Comparison of ENCODE assay signal across 19 cellular contexts in genomic region chr15:68428431-68428940, GRCh38. TPM values are rescaled to one million over a fixed set of nuclear protein-coding genes. Genes with fewer than 3 reads are reported as not detected.
DNase-seq lines count a peak whose midpoint lies in the region; ATAC-seq, FAIRE-seq and TF ChIP-seq lines count a peak whose summit lies in the region.
"Had no signal": no experiment of that assay in that cellular context is flagged by ENCODE, and none has a peak within 500 bp of the region (broad histone marks: within the 10 kb centered on the region; RNA-seq: fewer than 3 reads in every experiment).

No MANE protein-coding gene starts in this region.

- H3K36me3 ChIP-seq in left ventricle myocardium inferior: no peaks in the 10 kb centered on the region
- H3K36me3 ChIP-seq: BLaER1 treated with 17β-estradiol and CSF1 and Interleukin-3, amounts not matched to agents 10 nM and 100 nM had no signal

- H3K4me3 ChIP-seq in left ventricle myocardium inferior (no peak overlapping the region), coronary artery (no peak overlapping the region)
- H3K4me3 ChIP-seq: BLaER1 treated with 17β-estradiol and CSF1 and Interleukin-3, amounts not matched to agents 10 nM and 100 nM had no signal

- intact Hi-C loops in cardiac septum (cut with DNase I): no loop called here
- intact Hi-C loops in left ventricle myocardium inferior (cut with micrococcal nuclease): no loop called here

- peaks cover 49% of the 10 kb centered on the region for H3K36me3 Mint-ChIP-seq in osteocyte (ENCODE audit: unreplicated experiment)

- H3K4me3 Mint-ChIP-seq in osteocyte (ENCODE audit: unreplicated experiment): peak overlapping the region; percentile 86

- no peaks in the 10 kb centered on the region for H3K9me3 ChIP-seq in left ventricle myocardium inferior (replicated peaks)
- H3K9me3 ChIP-seq: BLaER1 treated with 17β-estradiol and CSF1 and Interleukin-3, amounts not matched to agents 10 nM and 100 nM had no signal

- no peak for FAIRE-seq in frontal cortex (lab: Jason Lieb, UNC)
- FAIRE-seq: GM12891, H54 had no signal

- no peaks in the 10 kb centered on the region for H3K27me3 Mint-ChIP-seq in osteocyte (ENCODE audit: unreplicated experiment)

- no peak for ATAC-seq in GM18498 (IDR thresholded peaks at IDR 0.05; ENCODE audit: unreplicated experiment)
- ATAC-seq: PC-3 had no signal

- peaks cover 78% of the 10 kb centered on the region for H3K4me1 Mint-ChIP-seq in osteocyte (ENCODE audit: unreplicated experiment)

- TF ChIP-seq CTCF in left ventricle myocardium inferior (IDR thresholded peaks at IDR 0.05; ENCODE audit: borderline replicate concordance) (no peak), coronary artery (IDR thresholded peaks at IDR 0.05) (no peak), osteocyte (IDR thresholded peaks at IDR 0.05) (no peak)

- peaks cover 42% of the 10 kb centered on the region for H3K27me3 ChIP-seq in left ventricle myocardium inferior (ENCODE audit: low read depth)

- H3K27ac Mint-ChIP-seq in osteocyte (ENCODE audit: unreplicated experiment): peak overlapping the region; percentile 91

- H3K9me3 Mint-ChIP-seq in osteocyte (ENCODE audit: unreplicated experiment): no peaks in the 10 kb centered on the region

- DNase-seq in cardiac septum (ENCODE audit: low spot score) (peak; percentile 39), left ventricle myocardium inferior (no peak), coronary artery (ENCODE audit: low spot score) (peak; percentile 52), osteocyte (ENCODE audit: extremely low spot score, unreplicated experiment) (peak; percentile 54), frontal cortex (ENCODE audit: low spot score in 2 of 2) (no peak), GM19238 (ENCODE audit: insufficient read length, low spot score) (no peak), NCI-H82 treated with DMSO at 0.1 percent for 48 hours (lab: John Stamatoyannopoulos, UW; ENCODE audit: unreplicated experiment) (no peak)
- DNase-seq: DMS 273 treated with DMSO at 0.1 percent for 48 hours, GF-D8, NCI-H1048, NCI-H1436 treated with DMSO at 0.1 percent for 48 hours, NCI-H2081, NCI-H748 treated with DMSO at 0.1 percent for 48 hours, PC-3 had no signal

- H3K27ac ChIP-seq in left ventricle myocardium inferior (replicated peaks) (no peak overlapping the region), coronary artery (peak overlapping the region in 1 of 2 donors; percentile 13)
- H3K27ac ChIP-seq: 22Rv1; BLaER1 treated with 17β-estradiol and CSF1 and Interleukin-3, amounts not matched to agents 10 nM and 100 nM had no signal

- H3K4me1 ChIP-seq in left ventricle myocardium inferior: peaks cover 22% of the 10 kb centered on the region

RNA-seq across cellular contexts. Expression of gene ITGA11, which starts 3.5 kb away (rescaled TPM):
- total RNA-seq in cardiac septum: 9.3 TPM
- total RNA-seq in left ventricle myocardium inferior: 31.4 TPM
- total RNA-seq in osteocyte: 1,149 and 1,161 TPM in 2 replicates
- total RNA-seq in frontal cortex: 2.0 TPM
- total RNA-seq: PC-3 had no signal

Comparison
In these comparisons a context has a peak if more than half of its experiments do, and no peak if none do; other contexts are left out.
1. DNase-seq: peak in cardiac septum (single experiment), coronary artery (single experiment) and osteocyte (single experiment); none in left ventricle myocardium inferior (single experiment), frontal cortex (0 of 2), GM19238 (single experiment) and NCI-H82 treated with DMSO at 0.1 percent for 48 hours (single experiment).
2. RNA of gene ITGA11, which starts 3.5 kb away (total RNA-seq): 1,149 to 1,161 TPM in osteocyte; 31.4 TPM in left ventricle myocardium inferior (single experiment), 9.3 TPM in cardiac septum (single experiment) and 2.0 TPM in frontal cortex (single experiment); every median in the first group is over 10 times any median in the second.